ENCODE assay signal across 3 cellular contexts in the genomic region with DNA sequence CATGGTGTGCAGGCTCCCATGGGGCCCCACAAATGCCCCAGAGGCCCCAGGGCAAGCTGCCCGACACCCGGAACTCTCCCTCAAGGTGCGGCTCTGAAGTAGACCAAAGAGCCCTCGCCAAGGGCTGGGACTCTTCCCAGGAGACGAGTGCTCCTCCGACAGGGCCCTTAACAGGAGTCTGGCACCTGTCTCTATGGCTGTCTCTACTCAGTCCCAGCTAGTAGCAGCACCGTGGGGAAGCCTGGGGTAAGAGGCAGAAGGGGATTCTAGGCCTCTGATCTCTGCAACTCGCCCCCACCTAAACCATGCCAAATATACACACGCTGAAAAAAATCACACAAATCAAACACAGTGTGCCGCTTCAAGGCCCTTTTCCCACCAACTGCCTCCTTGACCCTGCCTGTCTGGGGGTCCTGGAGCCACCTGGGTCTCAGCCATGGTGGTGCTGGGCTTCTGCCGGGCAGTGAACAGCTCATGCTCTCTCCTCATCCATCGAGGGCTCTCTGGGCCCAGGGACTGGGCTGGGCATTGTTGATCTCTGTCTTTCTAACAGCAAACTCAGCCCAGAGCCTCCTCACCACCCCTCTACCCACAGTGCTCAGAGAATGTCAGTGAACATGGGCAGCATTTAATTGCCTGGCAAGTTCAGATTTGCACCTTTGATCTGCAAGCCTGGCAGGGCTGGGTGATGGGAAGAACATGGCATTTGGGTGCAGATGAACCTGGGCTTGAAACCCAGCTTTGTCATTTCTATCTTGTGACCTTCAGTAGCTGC.
TF ChIP-seq lines count a peak whose summit lies in the region.

No MANE protein-coding gene starts in this region.

TF ChIP-seq in SK-N-SH, 30 proteins besides CTCF, POLR2A, EP300 and RAD21:
- TF ChIP-seq RCOR1 (IDR thresholded peaks at IDR 0.05; ENCODE audit: low read length) (no peak), FOXJ3 (CRISPR knock-in tag; IDR thresholded peaks at IDR 0.05) (no peak), NFIC (IDR thresholded peaks at IDR 0.05; ENCODE audit: borderline replicate concordance) (no peak), GABPA (IDR thresholded peaks at IDR 0.05; ENCODE audit: low read depth) (no peak), TCF12 (IDR thresholded peaks at IDR 0.05) (no peak), CHD2 (IDR thresholded peaks at IDR 0.05; ENCODE audit: low read length, partially characterized antibody) (no peak), RXRA (IDR thresholded peaks at IDR 0.05; ENCODE audit: borderline replicate concordance, low read depth) (no peak), FOXM1 (IDR thresholded peaks at IDR 0.05; ENCODE audit: low read depth) (no peak), YY1 (IDR thresholded peaks at IDR 0.05; ENCODE audit: low read depth) (no peak)
- TF ChIP-seq, protein P1, sequence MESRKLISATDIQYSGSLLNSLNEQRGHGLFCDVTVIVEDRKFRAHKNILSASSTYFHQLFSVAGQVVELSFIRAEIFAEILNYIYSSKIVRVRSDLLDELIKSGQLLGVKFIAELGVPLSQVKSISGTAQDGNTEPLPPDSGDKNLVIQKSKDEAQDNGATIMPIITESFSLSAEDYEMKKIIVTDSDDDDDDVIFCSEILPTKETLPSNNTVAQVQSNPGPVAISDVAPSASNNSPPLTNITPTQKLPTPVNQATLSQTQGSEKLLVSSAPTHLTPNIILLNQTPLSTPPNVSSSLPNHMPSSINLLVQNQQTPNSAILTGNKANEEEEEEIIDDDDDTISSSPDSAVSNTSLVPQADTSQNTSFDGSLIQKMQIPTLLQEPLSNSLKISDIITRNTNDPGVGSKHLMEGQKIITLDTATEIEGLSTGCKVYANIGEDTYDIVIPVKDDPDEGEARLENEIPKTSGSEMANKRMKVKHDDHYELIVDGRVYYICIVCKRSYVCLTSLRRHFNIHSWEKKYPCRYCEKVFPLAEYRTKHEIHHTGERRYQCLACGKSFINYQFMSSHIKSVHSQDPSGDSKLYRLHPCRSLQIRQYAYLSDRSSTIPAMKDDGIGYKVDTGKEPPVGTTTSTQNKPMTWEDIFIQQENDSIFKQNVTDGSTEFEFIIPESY (IDR thresholded peaks at IDR 0.05; ENCODE audit: borderline replicate concordance, low read depth): no peak
- TF ChIP-seq, protein P2, sequence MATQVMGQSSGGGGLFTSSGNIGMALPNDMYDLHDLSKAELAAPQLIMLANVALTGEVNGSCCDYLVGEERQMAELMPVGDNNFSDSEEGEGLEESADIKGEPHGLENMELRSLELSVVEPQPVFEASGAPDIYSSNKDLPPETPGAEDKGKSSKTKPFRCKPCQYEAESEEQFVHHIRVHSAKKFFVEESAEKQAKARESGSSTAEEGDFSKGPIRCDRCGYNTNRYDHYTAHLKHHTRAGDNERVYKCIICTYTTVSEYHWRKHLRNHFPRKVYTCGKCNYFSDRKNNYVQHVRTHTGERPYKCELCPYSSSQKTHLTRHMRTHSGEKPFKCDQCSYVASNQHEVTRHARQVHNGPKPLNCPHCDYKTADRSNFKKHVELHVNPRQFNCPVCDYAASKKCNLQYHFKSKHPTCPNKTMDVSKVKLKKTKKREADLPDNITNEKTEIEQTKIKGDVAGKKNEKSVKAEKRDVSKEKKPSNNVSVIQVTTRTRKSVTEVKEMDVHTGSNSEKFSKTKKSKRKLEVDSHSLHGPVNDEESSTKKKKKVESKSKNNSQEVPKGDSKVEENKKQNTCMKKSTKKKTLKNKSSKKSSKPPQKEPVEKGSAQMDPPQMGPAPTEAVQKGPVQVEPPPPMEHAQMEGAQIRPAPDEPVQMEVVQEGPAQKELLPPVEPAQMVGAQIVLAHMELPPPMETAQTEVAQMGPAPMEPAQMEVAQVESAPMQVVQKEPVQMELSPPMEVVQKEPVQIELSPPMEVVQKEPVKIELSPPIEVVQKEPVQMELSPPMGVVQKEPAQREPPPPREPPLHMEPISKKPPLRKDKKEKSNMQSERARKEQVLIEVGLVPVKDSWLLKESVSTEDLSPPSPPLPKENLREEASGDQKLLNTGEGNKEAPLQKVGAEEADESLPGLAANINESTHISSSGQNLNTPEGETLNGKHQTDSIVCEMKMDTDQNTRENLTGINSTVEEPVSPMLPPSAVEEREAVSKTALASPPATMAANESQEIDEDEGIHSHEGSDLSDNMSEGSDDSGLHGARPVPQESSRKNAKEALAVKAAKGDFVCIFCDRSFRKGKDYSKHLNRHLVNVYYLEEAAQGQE (IDR thresholded peaks at IDR 0.05; ENCODE audit: low read depth, low read length): no peak
- TF ChIP-seq, protein P3, sequence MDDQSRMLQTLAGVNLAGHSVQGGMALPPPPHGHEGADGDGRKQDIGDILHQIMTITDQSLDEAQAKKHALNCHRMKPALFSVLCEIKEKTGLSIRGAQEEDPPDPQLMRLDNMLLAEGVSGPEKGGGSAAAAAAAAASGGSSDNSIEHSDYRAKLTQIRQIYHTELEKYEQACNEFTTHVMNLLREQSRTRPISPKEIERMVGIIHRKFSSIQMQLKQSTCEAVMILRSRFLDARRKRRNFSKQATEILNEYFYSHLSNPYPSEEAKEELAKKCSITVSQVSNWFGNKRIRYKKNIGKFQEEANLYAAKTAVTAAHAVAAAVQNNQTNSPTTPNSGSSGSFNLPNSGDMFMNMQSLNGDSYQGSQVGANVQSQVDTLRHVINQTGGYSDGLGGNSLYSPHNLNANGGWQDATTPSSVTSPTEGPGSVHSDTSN (IDR thresholded peaks at IDR 0.05): no peak

TF ChIP-seq in SK-N-SH treated with all-trans-retinoic acid at 6 μM for 48 hours, 23 proteins besides CTCF, POLR2A, EP300 and RAD21:
- TF ChIP-seq ZC3H10 (CRISPR knock-in tag; IDR thresholded peaks at IDR 0.05) (no peak), ZFP3 (CRISPR knock-in tag; IDR thresholded peaks at IDR 0.05) (no peak), ZNF70 (CRISPR knock-in tag; IDR thresholded peaks at IDR 0.05) (no peak), BACH2 (CRISPR knock-in tag; IDR thresholded peaks at IDR 0.05; ENCODE audit: borderline replicate concordance) (no peak), ESRRG (CRISPR knock-in tag; IDR thresholded peaks at IDR 0.05) (no peak), RARB (CRISPR knock-in tag; IDR thresholded peaks at IDR 0.05) (no peak), ISL1 (CRISPR knock-in tag; IDR thresholded peaks at IDR 0.05) (no peak), ZFP30 (CRISPR knock-in tag; IDR thresholded peaks at IDR 0.05) (no peak), SNAI2 (CRISPR knock-in tag; IDR thresholded peaks at IDR 0.05) (no peak)
- TF ChIP-seq, protein P4, sequence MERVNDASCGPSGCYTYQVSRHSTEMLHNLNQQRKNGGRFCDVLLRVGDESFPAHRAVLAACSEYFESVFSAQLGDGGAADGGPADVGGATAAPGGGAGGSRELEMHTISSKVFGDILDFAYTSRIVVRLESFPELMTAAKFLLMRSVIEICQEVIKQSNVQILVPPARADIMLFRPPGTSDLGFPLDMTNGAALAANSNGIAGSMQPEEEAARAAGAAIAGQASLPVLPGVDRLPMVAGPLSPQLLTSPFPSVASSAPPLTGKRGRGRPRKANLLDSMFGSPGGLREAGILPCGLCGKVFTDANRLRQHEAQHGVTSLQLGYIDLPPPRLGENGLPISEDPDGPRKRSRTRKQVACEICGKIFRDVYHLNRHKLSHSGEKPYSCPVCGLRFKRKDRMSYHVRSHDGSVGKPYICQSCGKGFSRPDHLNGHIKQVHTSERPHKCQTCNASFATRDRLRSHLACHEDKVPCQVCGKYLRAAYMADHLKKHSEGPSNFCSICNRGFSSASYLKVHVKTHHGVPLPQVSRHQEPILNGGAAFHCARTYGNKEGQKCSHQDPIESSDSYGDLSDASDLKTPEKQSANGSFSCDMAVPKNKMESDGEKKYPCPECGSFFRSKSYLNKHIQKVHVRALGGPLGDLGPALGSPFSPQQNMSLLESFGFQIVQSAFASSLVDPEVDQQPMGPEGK (CRISPR knock-in tag; IDR thresholded peaks at IDR 0.05; ENCODE audit: borderline replicate concordance): no peak

TF ChIP-seq in GM23338, 12 proteins besides CTCF, POLR2A, EP300 and RAD21:
- TF ChIP-seq STAT1 (IDR thresholded peaks at IDR 0.05; ENCODE audit: unreplicated experiment) (no peak), CREB1 (CRISPR knock-in tag; IDR thresholded peaks at IDR 0.05; ENCODE audit: low read depth) (no peak), EZH2 (IDR thresholded peaks at IDR 0.05; ENCODE audit: low read depth, unreplicated experiment) (no peak), EZH2phosphoT487 (IDR thresholded peaks at IDR 0.05; ENCODE audit: unreplicated experiment) (no peak)
